In genomic region chr9:136187197-136187596, GRCh38 we compare ENCODE assay signal across 21 cellular contexts. TPM values are rescaled to one million over a fixed set of nuclear protein-coding genes. Genes with fewer than 3 reads are reported as not detected.
DNase-seq lines count a peak whose midpoint lies in the region; ATAC-seq, FAIRE-seq and TF ChIP-seq lines count a peak whose summit lies in the region.
"Had no signal": no experiment of that assay in that cellular context is flagged by ENCODE, and none has a peak within 500 bp of the region (broad histone marks: within the 10 kb centered on the region; RNA-seq: fewer than 3 reads in every experiment).

No MANE protein-coding gene starts in this region.

- H3K56ac ChIP-seq in H1 (replicated peaks; ENCODE audit: insufficient read length, low read depth, low read length), result no peak overlapping the region

- H3K79me1 ChIP-seq in H1 (ENCODE audit: low read depth, low read length), result no peaks in the 10 kb centered on the region

- no peaks in the 10 kb centered on the region for H3K79me2 ChIP-seq in H1 (ENCODE audit: control insufficient read depth in 1 of 2, insufficient read depth in 2 of 2, low read length in 2 of 2)

- CTCF ChIA-PET in H1 (lab: Charles Lee; ENCODE audit: partially characterized antibody), result interaction anchor here (0.8 to 8.0 kb wide), 13 partner anchors 9 to 140 kb away, joined by 3 to 62 read pairs (median 4); no protein-coding TSS in a partner anchor
- CTCF ChIA-PET in activated CD8-positive, alpha-beta T cell treated with anti-CD3 and anti-CD28 coated beads, Interleukin-2, amount 10 ng/mL, durations not matched to agents 7 days and 5 days (lab: Charles Lee), result no interaction called here

- H2BK20ac ChIP-seq in H1 (ENCODE audit: low read length), result no peak overlapping the region

- no peak overlapping the region for H3K23ac ChIP-seq in H1 (ENCODE audit: insufficient read length)

- H3K36me3 ChIP-seq in SK-N-MC (ENCODE audit: insufficient read depth, low read length), result no peaks in the 10 kb centered on the region
- H3K36me3 ChIP-seq in H1 (ENCODE audit: control insufficient read depth in 2 of 4, insufficient read depth in 4 of 4, low read length in 3 of 4), result no peaks in the 10 kb centered on the region
- H3K36me3 ChIP-seq: HAP-1 had no signal

- peak in 2 of 3 donors; percentile 0 to 7 for DNase-seq in right cardiac atrium
- DNase-seq in Right ventricle myocardium superior, result no peak
- no peak for DNase-seq in SK-N-MC (ENCODE audit: low read depth, low spot score)
- DNase-seq in H1 (ENCODE audit: low read depth in 1 of 2, low spot score in 2 of 2), result no peak
- no peak for DNase-seq in left lobe of liver (ENCODE audit: low spot score)
- no peak for DNase-seq in activated CD8-positive, alpha-beta T cell treated with anti-CD3 and anti-CD28 coated beads, Interleukin-2, amount 10 ng/mL, durations not matched to agents 7 days and 5 days
- DNase-seq: Caco-2; CD4-positive, CD25-positive, alpha-beta regulatory T cell; CD8-positive, alpha-beta T cell; DMS 273 treated with DMSO at 0.1 percent for 48 hours; DMS79; EL; GDM1 had no signal

- no peak overlapping the region for H2AFZ ChIP-seq in H1 (ENCODE audit: low read length)
- H2AFZ ChIP-seq: GM23338 had no signal

- H3K4me2 ChIP-seq in H1 (ENCODE audit: insufficient read depth in 1 of 2, low read depth in 2 of 2, low read length in 2 of 2), result no peak overlapping the region
- H3K4me2 ChIP-seq: GM23338 had no signal

- TF ChIP-seq EP300 in H1 (IDR thresholded peaks at IDR 0.05; ENCODE audit: borderline replicate concordance in 1 of 2, low read depth in 2 of 2, low read length in 2 of 2), result no peak

- TF ChIP-seq POLR2A in H1 (IDR thresholded peaks at IDR 0.05; ENCODE audit: control extremely low read depth in 1 of 2, low read depth in 2 of 2, low read length in 2 of 2), result no peak

- no peaks in the 10 kb centered on the region for H3K27me3 ChIP-seq in right cardiac atrium (ENCODE audit: control insufficient read depth, insufficient read depth)
- H3K27me3 ChIP-seq in H1 (replicated peaks in 1 of 4; ENCODE audit: control insufficient read depth in 3 of 4, extremely low read depth in 1 of 4, insufficient read depth in 3 of 4, low read length in 3 of 4), result peaks cover 10 to 26% (median 22%) of the 10 kb centered on the region in 4 experiments

- H2BK5ac ChIP-seq in H1 (ENCODE audit: low read depth, low read length), result no peak overlapping the region

- H3K4me1 Mint-ChIP-seq in activated CD8-positive, alpha-beta T cell treated with anti-CD3 and anti-CD28 coated beads, Interleukin-2, amount 10 ng/mL, durations not matched to agents 7 days and 5 days (ENCODE audit: low read depth), result no peaks in the 10 kb centered on the region
- H3K4me1 Mint-ChIP-seq: CD4-positive, CD25-positive, alpha-beta regulatory T cell had no signal

- H3K18ac ChIP-seq in H1 (ENCODE audit: extremely low read depth, low read length), result no peak overlapping the region

- H3K9ac ChIP-seq in SK-N-MC (ENCODE audit: insufficient read length) (no peak overlapping the region), H1 (replicated peaks in 1 of 4; ENCODE audit: extremely low read depth in 1 of 4, low read depth in 3 of 4, low read length in 3 of 4) (no peak overlapping the region)

- no peak overlapping the region for H2AK5ac ChIP-seq in H1 (ENCODE audit: low read depth, low read length)

- H3K27ac Mint-ChIP-seq in activated CD8-positive, alpha-beta T cell treated with anti-CD3 and anti-CD28 coated beads, Interleukin-2, amount 10 ng/mL, durations not matched to agents 7 days and 5 days, result no peak overlapping the region
- H3K27ac Mint-ChIP-seq: CD8-positive, alpha-beta T cell; GM23338 had no signal

- H2BK120ac ChIP-seq in H1 (replicated peaks; ENCODE audit: low read depth, low read length), result no peak overlapping the region

- H3K9me3 Mint-ChIP-seq in activated CD8-positive, alpha-beta T cell treated with anti-CD3 and anti-CD28 coated beads, Interleukin-2, amount 10 ng/mL, durations not matched to agents 7 days and 5 days (ENCODE audit: insufficient read depth), result no peaks in the 10 kb centered on the region
- H3K9me3 Mint-ChIP-seq: CD8-positive, alpha-beta T cell; GM23338 had no signal

- H3K4ac ChIP-seq in H1 (replicated peaks; ENCODE audit: insufficient read length, low read depth, low read length), result no peak overlapping the region

- intact Hi-C loops in right cardiac atrium (cut with DNase I), result no loop called here
- intact Hi-C loops in Right ventricle myocardium superior (cut with DNase I), result no loop called here

- H3K27ac ChIP-seq in right cardiac atrium (ENCODE audit: low read length) (no peak overlapping the region), SK-N-MC (peak overlapping the region; percentile 36; the same call in 1 of the 2 replicates), H1 (ENCODE audit: low read depth, low read length) (no peak overlapping the region)
- H3K27ac ChIP-seq: C4-2B had no signal

- no peak overlapping the region for H4K5ac ChIP-seq in H1 (ENCODE audit: insufficient read length, low read depth, low read length)

- POLR2A ChIA-PET in H1 (lab: Charles Lee; ENCODE audit: partially characterized antibody), result interaction anchor here (1.1 to 1.9 kb wide), 2 partner anchors 14 to 15 kb away, joined by 3 to 4 read pairs; no protein-coding TSS in a partner anchor
- POLR2A ChIA-PET in activated CD8-positive, alpha-beta T cell treated with anti-CD3 and anti-CD28 coated beads, Interleukin-2, amount 10 ng/mL, durations not matched to agents 7 days and 5 days (lab: Charles Lee), result no interaction called here

- H3K4me3 ChIP-seq in right cardiac atrium (ENCODE audit: low read length), result no peak overlapping the region
- H3K4me3 ChIP-seq in SK-N-MC, result no peak overlapping the region
- H3K4me3 ChIP-seq in H1 (ENCODE audit: extremely low read depth in 1 of 4, insufficient read depth in 2 of 4, low read depth in 3 of 4, low read length in 4 of 4), result no peak overlapping the region
- H3K4me3 ChIP-seq: GM12878, GM23338, HAP-1 had no signal

- whole genome bisulfite sequencing in right cardiac atrium, result 88% methylated on average over 18 of the region's 18 CpGs
- WGBS in H1 (ENCODE audit: extremely low coverage in 1 of 2, insufficient coverage in 1 of 2, insufficient read length in 1 of 2, insufficient replicate concordance in 2 of 2, low coverage in 1 of 2, low lambda C conversion rate in 2 of 2, missing lambda C conversion rate in 1 of 2), 2 experiments, result 98% methylated on average over 17 of the region's 18 CpGs; no CpG with 5 or more reads in 1 of the 2 experiments

- no peak overlapping the region for H2BK12ac ChIP-seq in H1 (ENCODE audit: low read depth, low read length)

- peak overlapping the region; percentile 89 for H4K91ac ChIP-seq in H1 (replicated peaks; ENCODE audit: insufficient read length, low read length)

- no peak overlapping the region for H2BK15ac ChIP-seq in H1 (ENCODE audit: low read length)

- H3K4me3 Mint-ChIP-seq in activated CD8-positive, alpha-beta T cell treated with anti-CD3 and anti-CD28 coated beads, Interleukin-2, amount 10 ng/mL, durations not matched to agents 7 days and 5 days, result no peak overlapping the region
- H3K4me3 Mint-ChIP-seq: CD4-positive, CD25-positive, alpha-beta regulatory T cell; CD8-positive, alpha-beta T cell; GM23338 had no signal

- ATAC-seq in right cardiac atrium (no peak), Right ventricle myocardium superior (ENCODE audit: poor library complexity) (no peak), left lobe of liver (no peak), HG02642 (IDR thresholded peaks at IDR 0.05; ENCODE audit: poor library complexity, unreplicated experiment) (no peak)
- no peak for ATAC-seq in activated CD8-positive, alpha-beta T cell treated with anti-CD3 and anti-CD28 coated beads, Interleukin-2, amount 10 ng/mL, durations not matched to agents 7 days and 5 days
- ATAC-seq: CD8-positive, alpha-beta T cell; GM12878; GM23338 had no signal

- H3K4me1 ChIP-seq in right cardiac atrium (ENCODE audit: control insufficient read depth, insufficient read depth, low read length) (no peaks in the 10 kb centered on the region), H1 (replicated peaks in 1 of 4; ENCODE audit: control insufficient read depth in 3 of 4, insufficient read depth in 4 of 4, low read length in 3 of 4) (peaks cover 0 to 11% (median 2%) of the 10 kb centered on the region in 4 experiments; a peak in 5 of 7 replicates)
- H3K4me1 ChIP-seq: Caco-2 had no signal

- peaks cover 19% of the 10 kb centered on the region for H3K27me3 Mint-ChIP-seq in activated CD8-positive, alpha-beta T cell treated with anti-CD3 and anti-CD28 coated beads, Interleukin-2, amount 10 ng/mL, durations not matched to agents 7 days and 5 days (ENCODE audit: low read depth)

- no peaks in the 10 kb centered on the region for H3K23me2 ChIP-seq in H1 (ENCODE audit: low read depth, low read length)

- FAIRE-seq in H1 (lab: Jason Lieb, UNC), result no peak
- FAIRE-seq: GM12878, H54 had no signal

- no peaks in the 10 kb centered on the region for H3K36me3 Mint-ChIP-seq in activated CD8-positive, alpha-beta T cell treated with anti-CD3 and anti-CD28 coated beads, Interleukin-2, amount 10 ng/mL, durations not matched to agents 7 days and 5 days (ENCODE audit: low read depth)
- H3K36me3 Mint-ChIP-seq: CD4-positive, CD25-positive, alpha-beta regulatory T cell; CD8-positive, alpha-beta T cell had no signal

- no peak overlapping the region for H4K8ac ChIP-seq in H1 (ENCODE audit: extremely low read depth, insufficient read depth, low read length)

- H3K14ac ChIP-seq in H1 (ENCODE audit: insufficient read length), result no peak overlapping the region

- TF ChIP-seq RAD21 in H1 (IDR thresholded peaks at IDR 0.05 in 1 of 2, conservative IDR thresholded peaks at IDR 0.05 in 1 of 2; ENCODE audit: low read depth in 2 of 2, low read length in 2 of 2), result no peak

- H3K9me3 ChIP-seq in right cardiac atrium (ENCODE audit: control insufficient read depth, low read length) (no peaks in the 10 kb centered on the region), SK-N-MC (ENCODE audit: low read depth, low read length) (no peaks in the 10 kb centered on the region), H1 (ENCODE audit: insufficient read depth in 2 of 2, low read depth in 1 of 2, low read length in 1 of 2) (no peaks in the 10 kb centered on the region)
- H3K9me3 ChIP-seq: Caco-2, HAP-1 had no signal

- peaks cover 2 to 5% of the 10 kb centered on the region in 2 experiments for H4K20me1 ChIP-seq in H1 (replicated peaks in 1 of 2; ENCODE audit: control insufficient read depth in 1 of 2, insufficient read depth in 2 of 2, low read length in 2 of 2)

- TF ChIP-seq CTCF in H1 (IDR thresholded peaks at IDR 0.05; ENCODE audit: control extremely low read depth in 1 of 3, insufficient read depth in 1 of 3, low read depth in 1 of 3, low read length in 3 of 3), result no peak

RNA-seq across cellular contexts. Expression of gene LHX3, which starts 17.7 kb away (rescaled TPM):
- total RNA-seq in right cardiac atrium, result not detected
- not detected for polyA plus RNA-seq in right cardiac atrium
- not detected for total RNA-seq in Right ventricle myocardium superior
- total RNA-seq in H1 (2021; fragmentation: NEBNext Ultra II Directional; extraction: Animal tissue kit (Norgen Biotek cat#: 25700)), result not detected in 2 replicates
- 0.02 and 0.03 TPM in 2 replicates for polyA plus RNA-seq in H1 (2011; rRNA removed)
- polyA plus RNA-seq in H1 (2011; cell fraction: cytosol; rRNA removed), result not detected
- polyA plus RNA-seq in H1 (2011; cell fraction: nucleus; rRNA removed), result 0.20 TPM
- polyA plus RNA-seq in H1 (2012, experiment 1 of 2), result not detected in 4 replicates
- not detected for polyA plus RNA-seq in H1 (2012, experiment 2 of 2)
- not detected for polyA plus RNA-seq in H1 (2013, experiment 1 of 2)
- 0.02 TPM for polyA plus RNA-seq in H1 (2013, experiment 2 of 2)
- not detected in 2 replicates for polyA minus RNA-seq in H1 (2011; rRNA and poly(A)+ RNA removed)
- polyA minus RNA-seq in H1 (2011; cell fraction: cytosol; rRNA and poly(A)+ RNA removed), result not detected
- 0.30 TPM for polyA minus RNA-seq in H1 (2011; cell fraction: nucleus; rRNA and poly(A)+ RNA removed)
- total RNA-seq in left lobe of liver, result not detected
- under 1 TPM in 1 of 2 experiments, not detected in 1; 0.16 TPM for total RNA-seq in activated CD8-positive, alpha-beta T cell treated with anti-CD3 and anti-CD28 coated beads, Interleukin-2, amount 10 ng/mL, durations not matched to agents 7 days and 5 days
- total RNA-seq: A172; CD4-positive, CD25-positive, alpha-beta regulatory T cell; GM12878; GM23338 had no signal
- polyA plus RNA-seq: BJ; CD4-positive, CD25-positive, alpha-beta regulatory T cell; GM12878 had no signal

RNA-seq across cellular contexts. Expression of gene QSOX2, which starts 58.4 kb away (rescaled TPM):
- total RNA-seq in right cardiac atrium (1 to 10 TPM; 5.3 to 9.0 (median 7.5) TPM), Right ventricle myocardium superior (7.7 TPM), left lobe of liver (4.7 TPM)
- polyA plus RNA-seq in right cardiac atrium (4.5 TPM), H1 (2011; rRNA removed) (18.0 and 21.8 TPM in 2 replicates)
- total RNA-seq in H1 (2021; fragmentation: NEBNext Ultra II Directional; extraction: Animal tissue kit (Norgen Biotek cat#: 25700)), result 27.5 and 28.6 TPM in 2 replicates
- 20.4 TPM for polyA plus RNA-seq in H1 (2011; cell fraction: cytosol; rRNA removed)
- 52.2 TPM for polyA plus RNA-seq in H1 (2011; cell fraction: nucleus; rRNA removed)
- polyA plus RNA-seq in H1 (2012, experiment 1 of 2), result 18.2 to 24.6 TPM (median 21.8 TPM) in 4 replicates
- 13.5 TPM for polyA plus RNA-seq in H1 (2012, experiment 2 of 2)
- 27.3 TPM for polyA plus RNA-seq in H1 (2013, experiment 1 of 2)
- polyA plus RNA-seq in H1 (2013, experiment 2 of 2), result 25.5 TPM
- 17.0 and 19.8 TPM in 2 replicates for polyA minus RNA-seq in H1 (2011; rRNA and poly(A)+ RNA removed)
- polyA minus RNA-seq in H1 (2011; cell fraction: cytosol; rRNA and poly(A)+ RNA removed), result 10.7 TPM
- 13.1 TPM for polyA minus RNA-seq in H1 (2011; cell fraction: nucleus; rRNA and poly(A)+ RNA removed)
- total RNA-seq in activated CD8-positive, alpha-beta T cell treated with anti-CD3 and anti-CD28 coated beads, Interleukin-2, amount 10 ng/mL, durations not matched to agents 7 days and 5 days, result 10 to 100 TPM; 11.4 to 12.6 TPM

Comparison
In these comparisons a context has a peak if more than half of its experiments do, and no peak if none do; other contexts are left out.
1. DNase-seq: peak in right cardiac atrium (2 of 3); none in Right ventricle myocardium superior (single experiment), SK-N-MC (single experiment), H1 (0 of 2), left lobe of liver (single experiment) and activated CD8-positive, alpha-beta T cell treated with anti-CD3 and anti-CD28 coated beads, Interleukin-2, amount 10 ng/mL, durations not matched to agents 7 days and 5 days (single experiment).